ENCODE assay signal across 20 cellular contexts in genomic region chr7:114718861-114719260, GRCh38.
A peak's percentile ranks its signal among the peaks of the same experiment; 100 is the strongest.
DNase-seq lines count a peak whose midpoint lies in the region; ATAC-seq and TF ChIP-seq lines count a peak whose summit lies in the region.
"Had no signal": no experiment of that assay in that cellular context is flagged by ENCODE, and none has a peak within 500 bp of the region (broad histone marks: within the 10 kb centered on the region; RNA-seq: fewer than 3 reads in every experiment).

No MANE protein-coding gene starts in this region.

- no peaks in the 10 kb centered on the region for H3K9me3 ChIP-seq in SK-N-SH
- H3K9me3 ChIP-seq: colonic mucosa, left ventricle myocardium inferior had no signal

- H3K27me3 ChIP-seq in SK-N-SH (ENCODE audit: insufficient read depth): peaks cover 4% of the 10 kb centered on the region; the same call in 1 of the 2 replicates
- H3K27me3 ChIP-seq: colonic mucosa had no signal

- CTCF ChIA-PET in SK-N-SH (lab: Yijun Ruan, JAX): no interaction called here

- WGBS in SK-N-SH (ENCODE audit: low lambda C conversion rate): 4% methylated on average over 3 of the region's 3 CpGs

- H3K79me2 ChIP-seq in SK-N-SH (ENCODE audit: insufficient read depth): no peaks in the 10 kb centered on the region

- no peaks in the 10 kb centered on the region for H3K4me1 ChIP-seq in SK-N-SH (ENCODE audit: control insufficient read depth in 1 of 2, insufficient read depth in 2 of 2, low read depth in 1 of 2, low read length in 1 of 2)
- H3K4me1 ChIP-seq: colonic mucosa, left ventricle myocardium inferior had no signal

- no peak for TF ChIP-seq RAD21 in SK-N-SH (IDR thresholded peaks at IDR 0.05; ENCODE audit: low read length)

- no peaks in the 10 kb centered on the region for H3K9me2 ChIP-seq in SK-N-SH

- peak; percentile 21 for DNase-seq in stimulated activated CD4-positive, alpha-beta T cell treated with anti-CD3 and anti-CD28 coated beads, Interleukin-15, amount 100 ng/mL, for 24 hours
- DNase-seq in stimulated activated CD4-positive, alpha-beta T cell treated with anti-CD3 and anti-CD28 coated beads, Interleukin-2, amount 100 ng/mL, for 24 hours: no peak
- DNase-seq in COLO829 (ENCODE audit: low spot score): no peak
- DNase-seq in SK-N-SH: no peak
- DNase-seq in T-helper 9 cell: no peak
- DNase-seq in A172 (ENCODE audit: low spot score): no peak
- DNase-seq: activated naive CD4-positive, alpha-beta T cell treated with anti-CD3 and anti-CD28 coated beads, Interleukin-2, amount 10 ng/mL, durations not matched to agents 7 days and 5 days; colonic mucosa; foreskin melanocyte; KG1; left ventricle myocardium inferior; NCI-H1092; NCI-H774; nucleus accumbens; right cardiac atrium; stimulated activated CD4-positive, alpha-beta T cell treated with anti-CD3 and anti-CD28 coated beads, Interleukin-1b, Interleukin-23, amount 100 ng/mL, for 48 hours had no signal

- H3F3A ChIP-seq in SK-N-SH (replicated peaks; ENCODE audit: insufficient read depth): no peaks in the 10 kb centered on the region

- no peak overlapping the region for H3K9ac ChIP-seq in SK-N-SH

- no peak overlapping the region for H3K4me3 ChIP-seq in SK-N-SH (ENCODE audit: low read depth in 2 of 2, low read length in 1 of 2)
- H3K4me3 ChIP-seq: colonic mucosa, GM23338, left ventricle myocardium inferior had no signal

- no peak overlapping the region for H3K4me2 ChIP-seq in SK-N-SH
- H3K4me2 ChIP-seq: GM23338 had no signal

- H4K20me1 ChIP-seq in SK-N-SH (ENCODE audit: insufficient read depth): no peaks in the 10 kb centered on the region

- ATAC-seq in GM21526 (IDR thresholded peaks at IDR 0.05; ENCODE audit: low FRiP score, unreplicated experiment) (peak; percentile 72), HG03103 (IDR thresholded peaks at IDR 0.05; ENCODE audit: low read depth, unreplicated experiment) (peak; percentile 45)
- ATAC-seq: GM23338, right cardiac atrium, SK-N-SH treated with all-trans-retinoic acid at 6 μM for 48 hours had no signal

- POLR2A ChIA-PET in SK-N-SH (lab: Yijun Ruan, JAX): no interaction called here

- no peaks in the 10 kb centered on the region for H3K36me3 ChIP-seq in SK-N-SH (replicated peaks in 1 of 2; ENCODE audit: control insufficient read depth in 1 of 2, insufficient read depth in 2 of 2, low read length in 1 of 2)
- H3K36me3 ChIP-seq: colonic mucosa, left ventricle myocardium inferior had no signal

- TF ChIP-seq EP300 in SK-N-SH (IDR thresholded peaks at IDR 0.05; ENCODE audit: borderline replicate concordance in 1 of 2, low read depth in 1 of 2, low read length in 1 of 2): no peak

- no peak for TF ChIP-seq CTCF in SK-N-SH (IDR thresholded peaks at IDR 0.05)

- H2AFZ ChIP-seq in SK-N-SH (ENCODE audit: low read depth): no peak overlapping the region
- H2AFZ ChIP-seq: GM23338 had no signal

- no peak overlapping the region for H3K27ac ChIP-seq in SK-N-SH (ENCODE audit: low read depth in 2 of 2, low read length in 1 of 2)
- H3K27ac ChIP-seq: colonic mucosa, left ventricle myocardium inferior had no signal

TF ChIP-seq in SK-N-SH, 30 proteins besides CTCF, POLR2A, EP300 and RAD21:
- TF ChIP-seq TAF1 (IDR thresholded peaks at IDR 0.05; ENCODE audit: borderline replicate concordance, low read depth, low read length) (no peak), MXI1 (IDR thresholded peaks at IDR 0.05; ENCODE audit: low read depth, low read length) (no peak), USF1 (IDR thresholded peaks at IDR 0.05; ENCODE audit: borderline replicate concordance, low read depth) (no peak), POLR2AphosphoS5 (IDR thresholded peaks at IDR 0.05; ENCODE audit: low read depth, low read length) (no peak), NFIC (IDR thresholded peaks at IDR 0.05; ENCODE audit: borderline replicate concordance) (no peak), RXRA (IDR thresholded peaks at IDR 0.05; ENCODE audit: borderline replicate concordance, low read depth) (no peak)
